10 cellular contexts compared by ENCODE assay signal in the genomic region with DNA sequence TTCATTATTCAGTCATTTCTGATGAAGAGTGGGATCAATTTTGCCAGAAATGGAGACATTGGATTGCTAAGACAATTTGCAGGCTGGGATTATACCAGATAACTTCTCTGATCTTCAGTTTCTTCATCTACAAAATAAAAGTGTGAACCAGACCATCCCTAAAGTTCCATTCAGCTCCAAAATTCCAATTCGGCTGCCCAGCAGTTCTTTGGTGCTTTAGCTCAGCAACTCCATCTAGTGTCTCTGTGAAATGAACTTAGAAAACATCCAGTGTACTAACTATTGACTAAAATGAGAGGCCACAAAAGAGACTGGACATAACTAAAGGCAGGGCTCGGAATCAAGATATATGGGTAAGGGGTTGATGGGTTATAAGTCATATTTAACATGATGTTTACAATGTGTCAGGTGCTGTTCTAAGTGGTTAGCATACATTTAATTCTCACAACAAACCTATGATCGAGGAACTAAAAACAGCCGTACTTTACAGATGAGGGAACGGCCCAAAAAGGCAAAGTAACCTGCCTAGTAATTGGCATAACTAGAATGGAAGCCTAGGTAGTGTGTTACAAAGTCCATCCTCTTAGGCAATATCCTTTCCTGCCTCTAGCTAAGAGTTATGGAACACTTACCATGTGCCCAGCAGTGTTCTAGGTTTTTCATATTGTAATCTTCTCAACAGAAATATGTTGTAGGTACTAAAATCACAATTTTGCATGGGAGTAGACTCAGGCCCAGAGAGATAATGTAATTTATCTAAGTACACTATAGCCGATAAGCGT. TPM values are rescaled to one million over a fixed set of nuclear protein-coding genes. Genes with fewer than 3 reads are reported as not detected.
A peak's percentile ranks its signal among the peaks of the same experiment; 100 is the strongest.
DNase-seq lines count a peak whose midpoint lies in the region; ATAC-seq lines count a peak whose summit lies in the region.
"Had no signal": no experiment of that assay in that cellular context is flagged by ENCODE, and none has a peak within 500 bp of the region (broad histone marks: within the 10 kb centered on the region; RNA-seq: fewer than 3 reads in every experiment).

No MANE protein-coding gene starts in this region.

- H3K27ac ChIP-seq in angular gyrus (ENCODE audit: low read depth, low read length) (peak overlapping the region; percentile 86), substantia nigra (ENCODE audit: low read depth, low read length, poor library complexity, severe bottlenecking) (peak overlapping the region; percentile 73)

- intact Hi-C loops in left cardiac atrium (cut with DNase I): loop anchor here (2.0 to 10.0 kb wide), 4 partner anchors 50 to 310 kb away; no protein-coding TSS in a partner anchor

- DNase-seq in HCEC 1CT: peak; percentile 65
- no peak for DNase-seq in left cardiac atrium
- DNase-seq in substantia nigra (lab: John Stamatoyannopoulos, UW): peak in 3 of 49 donors; percentile 13 to 70 (median 45)
- no peak for DNase-seq in NCI-H2107 treated with DMSO at 0.1 percent for 48 hours (lab: John Stamatoyannopoulos, UW; ENCODE audit: unreplicated experiment)
- no peak for DNase-seq in NCI-H82 treated with DMSO at 0.1 percent for 48 hours (lab: John Stamatoyannopoulos, UW; ENCODE audit: unreplicated experiment)
- no peak for DNase-seq in NCI-H2029 (lab: John Stamatoyannopoulos, UW)
- no peak for DNase-seq in SHP77 (lab: John Stamatoyannopoulos, UW)
- DNase-seq: activated CD4-positive, alpha-beta T cell treated with anti-CD3 and anti-CD28 coated beads, Interleukin-2, amount 50 U/mL, for 48 hours; stimulated activated CD4-positive, alpha-beta T cell treated with anti-CD3 and anti-CD28 coated beads, Interleukin-4, amount 100 ng/mL, for 1 hour had no signal

- peak; percentile 41 to 48 for ATAC-seq in left cardiac atrium

RNA-seq across cellular contexts. Expression of gene THAP10, which starts 17.0 kb away (rescaled TPM):
- 1 to 10 TPM; 3.2 to 3.6 TPM for total RNA-seq in left cardiac atrium

RNA-seq across cellular contexts. Expression of gene LRRC49, which starts 17.4 kb away (rescaled TPM):
- 10 to 100 TPM; 33.0 to 33.1 TPM for total RNA-seq in left cardiac atrium

RNA-seq across cellular contexts. Expression of gene LARP6, which starts 21.2 kb away (rescaled TPM):
- 10 to 100 TPM; 34.4 to 47.2 TPM for total RNA-seq in left cardiac atrium
